1 cellular context compared by ENCODE assay signal in the genomic region with DNA sequence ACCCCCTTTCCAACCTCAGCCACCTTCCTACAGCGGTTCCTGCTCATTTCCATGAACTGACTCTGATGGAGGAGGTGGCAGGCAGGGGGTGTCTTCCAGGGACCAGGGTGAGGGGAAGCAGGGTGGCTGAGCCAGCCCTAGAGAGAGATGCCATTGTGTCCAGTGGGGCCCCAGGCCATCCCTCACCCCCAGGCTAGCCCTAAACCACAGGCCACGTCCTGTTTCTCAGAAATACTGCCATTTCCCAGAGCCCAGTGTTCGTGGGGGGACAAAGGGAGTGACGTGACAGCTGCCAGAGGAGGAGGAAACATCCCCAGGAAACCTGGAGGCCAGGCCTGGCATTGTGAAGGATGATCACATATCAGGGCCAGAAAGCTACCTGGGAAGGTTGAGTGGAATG.
TF ChIP-seq lines count a peak whose summit lies in the region.

No MANE protein-coding gene starts in this region.

TF ChIP-seq in IMR-90, 13 proteins besides CTCF, POLR2A, EP300 and RAD21 (continued from another document):
- TF ChIP-seq, protein P1, sequence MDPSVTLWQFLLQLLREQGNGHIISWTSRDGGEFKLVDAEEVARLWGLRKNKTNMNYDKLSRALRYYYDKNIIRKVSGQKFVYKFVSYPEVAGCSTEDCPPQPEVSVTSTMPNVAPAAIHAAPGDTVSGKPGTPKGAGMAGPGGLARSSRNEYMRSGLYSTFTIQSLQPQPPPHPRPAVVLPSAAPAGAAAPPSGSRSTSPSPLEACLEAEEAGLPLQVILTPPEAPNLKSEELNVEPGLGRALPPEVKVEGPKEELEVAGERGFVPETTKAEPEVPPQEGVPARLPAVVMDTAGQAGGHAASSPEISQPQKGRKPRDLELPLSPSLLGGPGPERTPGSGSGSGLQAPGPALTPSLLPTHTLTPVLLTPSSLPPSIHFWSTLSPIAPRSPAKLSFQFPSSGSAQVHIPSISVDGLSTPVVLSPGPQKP (IDR thresholded peaks at IDR 0.05; ENCODE audit: borderline replicate concordance, low read depth, low read length), result no peak
- TF ChIP-seq MXI1 (IDR thresholded peaks at IDR 0.05; ENCODE audit: borderline replicate concordance, low read depth, low read length), result no peak
- no peak for TF ChIP-seq MAZ (IDR thresholded peaks at IDR 0.05; ENCODE audit: borderline replicate concordance, low read depth, low read length)
- TF ChIP-seq MAFK (IDR thresholded peaks at IDR 0.05; ENCODE audit: low read depth, low read length), result no peak
- no peak for TF ChIP-seq CEBPB (IDR thresholded peaks at IDR 0.05; ENCODE audit: low read depth, low read length)
- TF ChIP-seq SMC3 (IDR thresholded peaks at IDR 0.05; ENCODE audit: low read depth, low read length), result no peak
